Comparison of ENCODE assay signal across 10 cellular contexts in the genomic region with DNA sequence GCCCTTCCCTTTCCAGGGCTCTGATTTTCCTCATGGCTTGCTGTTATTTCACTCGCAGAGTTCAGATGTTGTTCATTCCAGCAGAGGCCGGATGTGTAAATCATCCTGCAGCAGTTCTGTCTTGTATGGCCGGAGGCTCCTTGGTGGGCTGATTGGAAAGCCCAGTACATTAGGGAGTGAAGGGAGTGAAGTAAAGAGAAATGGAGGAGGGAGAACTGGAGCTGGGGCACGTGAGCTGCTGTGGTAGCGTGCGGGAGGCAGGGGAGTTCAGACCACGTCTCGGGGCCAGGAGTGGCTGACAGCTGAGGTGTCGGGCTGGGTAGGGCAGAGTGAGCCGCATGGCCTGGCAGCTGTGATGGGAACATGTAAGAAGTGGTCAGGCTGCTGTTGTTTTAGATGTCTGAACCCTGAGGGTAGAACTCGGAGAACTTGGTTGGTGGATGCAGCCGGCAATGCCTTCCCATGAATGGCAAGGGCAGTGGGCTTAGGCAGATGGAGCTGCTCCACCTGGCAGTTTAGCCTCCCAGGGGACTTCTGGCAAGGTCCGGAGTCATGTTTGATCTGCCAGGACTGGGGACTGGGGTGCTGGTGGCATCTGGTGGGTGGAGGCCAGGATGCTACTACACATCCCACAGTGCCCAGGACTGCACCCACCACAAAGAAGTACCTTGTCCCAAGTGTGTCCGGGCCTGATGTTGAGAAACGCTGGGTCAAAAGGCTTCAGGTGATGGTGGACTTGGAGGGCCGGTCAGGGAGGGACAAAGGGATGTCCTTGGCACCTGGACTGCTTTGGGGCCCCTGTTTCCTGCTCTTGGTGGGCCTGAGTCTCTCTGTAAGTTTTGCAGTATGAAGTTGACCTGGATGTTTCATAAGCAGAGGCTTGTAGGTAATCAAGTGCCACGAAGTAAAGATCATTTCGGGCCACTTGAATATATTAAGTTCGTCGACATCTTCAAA. TPM values are rescaled to one million over a fixed set of nuclear protein-coding genes. Genes with fewer than 3 reads are reported as not detected.
A peak's percentile ranks its signal among the peaks of the same experiment; 100 is the strongest.
DNase-seq lines count a peak whose midpoint lies in the region; ATAC-seq and TF ChIP-seq lines count a peak whose summit lies in the region.
"Had no signal": no experiment of that assay in that cellular context is flagged by ENCODE, and none has a peak within 500 bp of the region (broad histone marks: within the 10 kb centered on the region; RNA-seq: fewer than 3 reads in every experiment).

No MANE protein-coding gene starts in this region.

- intact Hi-C loops in heart right ventricle (cut with DNase I) (no loop called here), Right ventricle myocardium inferior (cut with DNase I) (loop anchor here (2.0 kb wide), 1 partner anchor 27 kb away; no protein-coding TSS in a partner anchor), vagina (cut with DNase I) (no loop called here)

- H3K9me3 ChIP-seq in heart right ventricle = no peaks in the 10 kb centered on the region
- no peaks in the 10 kb centered on the region for H3K9me3 ChIP-seq in duodenal mucosa (ENCODE audit: control insufficient read depth in 1 of 2, low read length in 2 of 2)
- H3K9me3 ChIP-seq in mucosa of stomach (ENCODE audit: control insufficient read depth, low read length) = no peaks in the 10 kb centered on the region
- H3K9me3 ChIP-seq in vagina = no peaks in the 10 kb centered on the region
- no peaks in the 10 kb centered on the region for H3K9me3 ChIP-seq in MG63

- no peak for TF ChIP-seq CTCF in heart right ventricle (IDR thresholded peaks at IDR 0.05)
- no peak for TF ChIP-seq CTCF in vagina (IDR thresholded peaks at IDR 0.05)

- H3K27me3 ChIP-seq in heart right ventricle (peaks cover 0 to 5% (median 0%) of the 10 kb centered on the region in 7 donors), duodenal mucosa (ENCODE audit: control insufficient read depth in 1 of 2, insufficient read depth in 2 of 2, low read length in 2 of 2) (no peaks in the 10 kb centered on the region), mucosa of stomach (ENCODE audit: control insufficient read depth, insufficient read depth, low read length) (no peaks in the 10 kb centered on the region), vagina (no peaks in the 10 kb centered on the region), MG63 (no peaks in the 10 kb centered on the region)

- H3K4me3 ChIP-seq in heart right ventricle (no peak overlapping the region), duodenal mucosa (ENCODE audit: low read depth in 1 of 2, low read length in 2 of 2) (no peak overlapping the region), mucosa of stomach (ENCODE audit: low read length) (no peak overlapping the region), vagina (peak overlapping the region in 1 of 2 donors; percentile 12), MG63 (no peak overlapping the region)

- H3K27ac ChIP-seq in heart right ventricle (peak overlapping the region; percentile 42 to 93 (median 80)), duodenal mucosa (ENCODE audit: low read depth, low read length) (peak overlapping the region; percentile 70), vagina (peak overlapping the region; percentile 83)

- H3K36me3 ChIP-seq in heart right ventricle (no peaks in the 10 kb centered on the region), duodenal mucosa (ENCODE audit: control insufficient read depth in 1 of 2, insufficient read depth in 2 of 2, low read length in 2 of 2) (no peaks in the 10 kb centered on the region), mucosa of stomach (ENCODE audit: control insufficient read depth, insufficient read depth, low read length) (no peaks in the 10 kb centered on the region), vagina (no peaks in the 10 kb centered on the region), MG63 (peaks cover 22% of the 10 kb centered on the region)

- TF ChIP-seq POLR2A in vagina (IDR thresholded peaks at IDR 0.05) = no peak

- ATAC-seq in heart right ventricle (peak in 7 of 8 donors; percentile 7 to 34 (median 28)), Right ventricle myocardium inferior (no peak), HG03521 (IDR thresholded peaks at IDR 0.05; ENCODE audit: unreplicated experiment) (no peak)

- H3K9ac ChIP-seq in duodenal mucosa (ENCODE audit: low read depth in 1 of 2, low read length in 2 of 2) (no peak overlapping the region), mucosa of stomach (ENCODE audit: low read length) (peak overlapping the region; percentile 20)

- H3K4me1 ChIP-seq in heart right ventricle (peaks cover 47 to 100% (median 92%) of the 10 kb centered on the region in 9 donors), duodenal mucosa (ENCODE audit: control insufficient read depth in 1 of 2, insufficient read depth in 2 of 2, low read length in 2 of 2) (peaks cover 35 to 40% of the 10 kb centered on the region in 2 donors), mucosa of stomach (ENCODE audit: control insufficient read depth, insufficient read depth, low read length) (peaks cover 87% of the 10 kb centered on the region), vagina (peaks cover 77% of the 10 kb centered on the region)

- DNase-seq in heart right ventricle (no peak), Right ventricle myocardium inferior (ENCODE audit: missing footprints) (no peak), vagina (ENCODE audit: extremely low spot score in 2 of 2) (no peak), NCI-H1105 treated with DMSO at 0.1 percent for 48 hours (lab: John Stamatoyannopoulos, UW) (no peak), MG63 (no peak)
- DNase-seq: activated CD8-positive, alpha-beta memory T cell treated with anti-CD3 and anti-CD28 coated beads, Interleukin-2, amount 50 U/mL, for 4 hours had no signal

- 69 to 70% methylated on average over 20 of the region's 20 CpGs for WGBS in heart right ventricle, 2 donors

RNA-seq across cellular contexts. Expression of a gene that starts 29.1 kb away (rescaled TPM):
- 10 to 100 TPM in 9 of 10 donors, 1 to 10 TPM in 1; 9.9 to 16.2 (median 11.8) TPM for total RNA-seq in heart right ventricle
- polyA plus RNA-seq in heart right ventricle = 10 to 100 TPM in 1 of 2 donors, 1 to 10 TPM in 1; 5.4 to 17.3 TPM
- 12.9 TPM for total RNA-seq in Right ventricle myocardium inferior
- total RNA-seq in vagina = 36.3 TPM
- total RNA-seq in MG63 (2014; rRNA removed; shearing (Covaris generic); ENCODE audit: low replicate concordance) = 18.4 and 30.6 TPM in 2 replicates
- total RNA-seq: B cell had no signal

Comparison
In these comparisons a context has a peak if more than half of its experiments do, and no peak if none do; other contexts are left out.
1. ATAC-seq: peak in heart right ventricle (7 of 8); none in Right ventricle myocardium inferior (single experiment) and HG03521 (single experiment).
2. Peak in every context shown above with its lines, with median percentiles within 50 percentile points of each other: H3K27ac ChIP-seq.